ENCODE assay signal across 9 cellular contexts in genomic region chr2:105822186-105822585, GRCh38.
DNase-seq lines count a peak whose midpoint lies in the region; ATAC-seq and TF ChIP-seq lines count a peak whose summit lies in the region.
"Had no signal": no experiment of that assay in that cellular context is flagged by ENCODE, and none has a peak within 500 bp of the region (broad histone marks: within the 10 kb centered on the region; RNA-seq: fewer than 3 reads in every experiment).

No MANE protein-coding gene starts in this region.

- CTCF ChIA-PET in PC-3 (lab: Charles Lee) = no interaction called here

- intact Hi-C loops in right lobe of liver (cut with DNase I) = no loop called here
- intact Hi-C loops in PC-3 (cut with micrococcal nuclease) = no loop called here

- H3K9me3 ChIP-seq in right lobe of liver (no peaks in the 10 kb centered on the region), PC-3 (ENCODE audit: low read length) (no peaks in the 10 kb centered on the region)

- H3K9me2 ChIP-seq in PC-3 (replicated peaks; ENCODE audit: low read length) = no peaks in the 10 kb centered on the region

- H4K20me1 ChIP-seq in PC-3 (ENCODE audit: low read length) = no peaks in the 10 kb centered on the region

- H3K27ac ChIP-seq in right lobe of liver (no peak overlapping the region), PC-3 (ENCODE audit: low read length) (no peak overlapping the region)

- no peaks in the 10 kb centered on the region for H3K79me2 ChIP-seq in PC-3 (ENCODE audit: low read length)

- TF ChIP-seq CTCF in right lobe of liver (IDR thresholded peaks at IDR 0.05) (no peak), PC-3 (conservative IDR thresholded peaks at IDR 0.05; ENCODE audit: low read depth, low read length) (no peak)

- BruUV-seq in PC-3 (replicated peaks; lab: Mats Ljungman, UMichigan) = no TSS peak

- ATAC-seq in GM18498 (IDR thresholded peaks at IDR 0.05; ENCODE audit: unreplicated experiment) = peak; percentile 90
- ATAC-seq in GM21515 (IDR thresholded peaks at IDR 0.05; ENCODE audit: unreplicated experiment) = peak; percentile 84
- ATAC-seq in HG03460 (IDR thresholded peaks at IDR 0.05; ENCODE audit: unreplicated experiment) = peak; percentile 96
- peak; percentile 21 to 44 (median 38) for ATAC-seq in right lobe of liver
- ATAC-seq in PC-3 = no peak

- H3K36me3 ChIP-seq in right lobe of liver (no peaks in the 10 kb centered on the region), PC-3 (ENCODE audit: low read depth, low read length) (peaks cover 4% of the 10 kb centered on the region; the same call in 1 of the 2 replicates)

- H3K4me3 ChIP-seq in right lobe of liver = no peak overlapping the region
- H3K4me3 ChIP-seq in PC-3 (ENCODE audit: low read length) = no peak overlapping the region

- no peaks in the 10 kb centered on the region for H3F3A ChIP-seq in PC-3 (ENCODE audit: low read length, unreplicated experiment)

- H3K27me3 ChIP-seq in right lobe of liver (no peaks in the 10 kb centered on the region), PC-3 (ENCODE audit: low read length) (no peaks in the 10 kb centered on the region)

- no peak for TF ChIP-seq POLR2A in right lobe of liver (IDR thresholded peaks at IDR 0.05)

- 68% methylated on average over 7 of the region's 7 CpGs for WGBS in right lobe of liver (ENCODE audit: insufficient coverage, low coverage, low lambda C conversion rate, missing lambda C conversion rate)

- POLR2A ChIA-PET in PC-3 (lab: Charles Lee; ENCODE audit: unreplicated experiment) = no interaction called here

- H3K4me1 ChIP-seq in right lobe of liver (peaks cover 0 to 15% (median 0%) of the 10 kb centered on the region in 4 donors), PC-3 (ENCODE audit: insufficient read depth, low read length) (no peaks in the 10 kb centered on the region)

- H2AFZ ChIP-seq in PC-3 (ENCODE audit: low read length) = no peak overlapping the region

- no peak overlapping the region for H3K4me2 ChIP-seq in PC-3 (ENCODE audit: low read length)

- no peak overlapping the region for H3K9ac ChIP-seq in PC-3 (ENCODE audit: low read length)

- DNase-seq in right lobe of liver (no peak), PC-3 (no peak), HCEC 1CT (no peak), NCI-H1092 treated with DMSO at 0.1 percent for 48 hours (lab: John Stamatoyannopoulos, UW) (no peak), DMS114 treated with DMSO at 0.1 percent for 48 hours (lab: John Stamatoyannopoulos, UW; ENCODE audit: unreplicated experiment) (no peak)
- DNase-seq: NCI-H1048 had no signal
